Comparison of ENCODE assay signal across 26 cellular contexts in the genomic region with DNA sequence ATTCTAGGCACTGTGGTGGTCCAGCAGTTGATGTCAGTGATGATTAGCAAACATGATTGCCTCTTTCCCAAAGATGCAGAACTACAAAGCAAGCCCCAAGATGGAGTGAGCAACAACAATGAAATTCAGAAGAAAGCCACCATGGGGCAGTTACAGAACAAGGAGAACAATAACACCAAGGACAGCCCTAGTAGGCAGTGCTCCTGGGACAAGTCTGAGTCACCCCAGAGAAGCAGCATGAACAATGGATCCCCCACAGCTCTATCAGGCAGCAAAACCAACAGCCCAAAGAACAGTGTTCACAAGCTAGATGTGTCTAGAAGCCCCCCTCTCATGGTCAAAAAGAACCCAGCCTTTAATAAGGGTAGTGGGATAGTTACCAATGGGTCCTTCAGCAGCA.
DNase-seq lines count a peak whose midpoint lies in the region; TF ChIP-seq lines count a peak whose summit lies in the region.
"Had no signal": no experiment of that assay in that cellular context is flagged by ENCODE, and none has a peak within 500 bp of the region (broad histone marks: within the 10 kb centered on the region; RNA-seq: fewer than 3 reads in every experiment).

No MANE protein-coding gene starts in this region.

- H3K4me1 ChIP-seq in SJSA1 (replicated peaks) = no peaks in the 10 kb centered on the region
- H3K4me1 ChIP-seq in transverse colon = no peaks in the 10 kb centered on the region
- H3K4me1 ChIP-seq in H9 (ENCODE audit: insufficient read depth, low read length) = no peaks in the 10 kb centered on the region
- H3K4me1 ChIP-seq: BLaER1 treated with 17β-estradiol and CSF1 and Interleukin-3, amounts not matched to agents 10 nM and 100 nM had no signal

- no peak overlapping the region for H2AFZ ChIP-seq in H9 (ENCODE audit: low read length)
- H2AFZ ChIP-seq: PC-9 had no signal

- H3K14ac ChIP-seq in H9 (ENCODE audit: insufficient read depth, low read length) = no peak overlapping the region

- H3K4me3 ChIP-seq in SJSA1 = no peak overlapping the region
- no peak overlapping the region for H3K4me3 ChIP-seq in fibroblast of the aortic adventitia (ENCODE audit: low read depth, low read length)
- no peak overlapping the region for H3K4me3 ChIP-seq in transverse colon
- H3K4me3 ChIP-seq: BLaER1 treated with 17β-estradiol and CSF1 and Interleukin-3, amounts not matched to agents 10 nM and 100 nM; K562; PC-9 had no signal

- in situ Hi-C loops in transverse colon (cut with MboI; ENCODE audit: low pct_ligation_motif_present in 1 of 4, low pct_unique_long_range_greater_than_20kb in 1 of 4, low sequenced_read_pairs in 3 of 4) = no loop called here

- no peak overlapping the region for H3K56ac ChIP-seq in H9 (ENCODE audit: insufficient read length, low read depth, low read length)

- no peak overlapping the region for H2BK120ac ChIP-seq in H9 (ENCODE audit: low read depth, low read length, poor library complexity, severe bottlenecking)

- H4K91ac ChIP-seq in H9 (ENCODE audit: insufficient read length, low read depth, low read length) = no peak overlapping the region

- no peak overlapping the region for H2BK12ac ChIP-seq in H9 (ENCODE audit: insufficient read length, low read depth, low read length)

- H3K27me3 Mint-ChIP-seq in IgD-negative memory B cell (no peaks in the 10 kb centered on the region), H9 (ENCODE audit: low read depth) (no peaks in the 10 kb centered on the region; the same call in 1 of the 2 replicates), type B pancreatic cell (no peaks in the 10 kb centered on the region)
- H3K27me3 Mint-ChIP-seq: CD4-positive, alpha-beta T cell had no signal

- H3K9me3 ChIP-seq in SJSA1 (replicated peaks) (no peaks in the 10 kb centered on the region), transverse colon (no peaks in the 10 kb centered on the region), H9 (ENCODE audit: control insufficient read depth, low read depth, low read length) (no peaks in the 10 kb centered on the region)
- H3K9me3 ChIP-seq: BLaER1 treated with 17β-estradiol and CSF1 and Interleukin-3, amounts not matched to agents 10 nM and 100 nM; SK-N-SH had no signal

- no peak overlapping the region for H3K4me2 ChIP-seq in H9 (ENCODE audit: insufficient read depth, insufficient read length, low read length)
- H3K4me2 ChIP-seq: BLaER1 treated with 17β-estradiol and CSF1 and Interleukin-3, amounts not matched to agents 10 nM and 100 nM; PC-9; SK-N-SH had no signal

- no peak overlapping the region for H3K23ac ChIP-seq in H9 (ENCODE audit: insufficient read length, low read depth, low read length)

- H3K4me3 Mint-ChIP-seq in IgD-negative memory B cell (peak overlapping the region in 1 of 4 donors; percentile 12), H9 (no peak overlapping the region), type B pancreatic cell (no peak overlapping the region)
- H3K4me3 Mint-ChIP-seq: CD4-positive, alpha-beta T cell; HFFc6 had no signal

- H3T11ph ChIP-seq in H9 (ENCODE audit: low read length) = no peak overlapping the region

- H4K5ac ChIP-seq in H9 (ENCODE audit: insufficient read length, low read depth, low read length) = no peak overlapping the region

- intact Hi-C loops in transverse colon (cut with DNase I; ENCODE audit: low total_unique reads) = no loop called here

- H3K9me3 Mint-ChIP-seq in IgD-negative memory B cell (no peaks in the 10 kb centered on the region), H9 (no peaks in the 10 kb centered on the region), type B pancreatic cell (no peaks in the 10 kb centered on the region)
- H3K9me3 Mint-ChIP-seq: CD4-positive, alpha-beta T cell; HFFc6 had no signal

- no peak overlapping the region for H3K18ac ChIP-seq in H9 (ENCODE audit: insufficient read length, low read depth, low read length)

- TF ChIP-seq CTCF in fibroblast of the aortic adventitia (IDR thresholded peaks at IDR 0.05; ENCODE audit: insufficient read depth, low read length) = no peak
- TF ChIP-seq CTCF in transverse colon (IDR thresholded peaks at IDR 0.05) = no peak
- TF ChIP-seq CTCF in H9 (conservative IDR thresholded peaks at IDR 0.05) = no peak
- TF ChIP-seq CTCF in type B pancreatic cell (conservative IDR thresholded peaks at IDR 0.05) = no peak

- no peak overlapping the region for H2BK5ac ChIP-seq in H9 (ENCODE audit: insufficient read length, low read length)

- H4K8ac ChIP-seq in H9 (replicated peaks; ENCODE audit: insufficient read length, low read depth, low read length) = no peak overlapping the region

- TF ChIP-seq EP300 in transverse colon (IDR thresholded peaks at IDR 0.05; ENCODE audit: low read depth) = no peak

- no peaks in the 10 kb centered on the region; the same call in 1 of the 2 replicates for H3K79me2 ChIP-seq in H9 (ENCODE audit: insufficient read depth, low read length)

- H2BK20ac ChIP-seq in H9 (ENCODE audit: low read depth, low read length, poor library complexity, severe bottlenecking) = no peak overlapping the region

- no peak overlapping the region for H3K9ac ChIP-seq in H9 (ENCODE audit: extremely low read depth, insufficient read length, low read length)
- H3K9ac ChIP-seq: BLaER1 treated with 17β-estradiol and CSF1 and Interleukin-3, amounts not matched to agents 10 nM and 100 nM; SK-N-SH had no signal

- H3K36me3 ChIP-seq in SJSA1 (no peaks in the 10 kb centered on the region; the same call in 1 of the 2 replicates), transverse colon (peaks cover 0 to 3% (median 0%) of the 10 kb centered on the region in 4 donors)
- H3K36me3 ChIP-seq: BLaER1 treated with 17β-estradiol and CSF1 and Interleukin-3, amounts not matched to agents 10 nM and 100 nM had no signal

- no peak overlapping the region for H2BK15ac ChIP-seq in H9 (ENCODE audit: low read depth, low read length)

- no peaks in the 10 kb centered on the region for H3K79me1 ChIP-seq in H9 (ENCODE audit: insufficient read depth, low read depth, low read length, poor library complexity, severe bottlenecking)

- H3K27me3 ChIP-seq in SJSA1 (replicated peaks) = no peaks in the 10 kb centered on the region
- no peaks in the 10 kb centered on the region for H3K27me3 ChIP-seq in transverse colon
- H3K27me3 ChIP-seq in H9 (ENCODE audit: insufficient read depth, low read length) = no peaks in the 10 kb centered on the region
- H3K27me3 ChIP-seq: BLaER1 treated with 17β-estradiol and CSF1 and Interleukin-3, amounts not matched to agents 10 nM and 100 nM had no signal

- no peaks in the 10 kb centered on the region for H4K20me1 ChIP-seq in H9 (ENCODE audit: control insufficient read depth, insufficient read depth, insufficient read length)
- H4K20me1 ChIP-seq: BLaER1 treated with 17β-estradiol and CSF1 and Interleukin-3, amounts not matched to agents 10 nM and 100 nM had no signal

- H3K4me1 Mint-ChIP-seq in IgD-negative memory B cell = no peaks in the 10 kb centered on the region
- peaks cover 0 to 3% of the 10 kb centered on the region in 2 experiments; a peak in 1 of 4 replicates for H3K4me1 Mint-ChIP-seq in H9
- H3K4me1 Mint-ChIP-seq in type B pancreatic cell (ENCODE audit: unreplicated experiment) = no peaks in the 10 kb centered on the region

- H3K36me3 Mint-ChIP-seq in IgD-negative memory B cell (peaks cover 11% of the 10 kb centered on the region), H9 (ENCODE audit: insufficient read depth in 1 of 3, low read depth in 3 of 3) (no peaks in the 10 kb centered on the region), type B pancreatic cell (peaks cover 4% of the 10 kb centered on the region)

- H3K4ac ChIP-seq in H9 (ENCODE audit: low read depth, low read length) = no peak overlapping the region

- no peaks in the 10 kb centered on the region for H3K23me2 ChIP-seq in H9 (ENCODE audit: insufficient read length, low read depth, low read length, poor library complexity, severe bottlenecking)

- H3K27ac ChIP-seq in SJSA1 (no peak overlapping the region), transverse colon (no peak overlapping the region), H9 (ENCODE audit: insufficient read length, low read depth, low read length) (no peak overlapping the region)
- H3K27ac ChIP-seq: BLaER1 treated with 17β-estradiol and CSF1 and Interleukin-3, amounts not matched to agents 10 nM and 100 nM; HL-60; PC-9 had no signal

- peak overlapping the region in 2 of 3 donors; percentile 18 to 62 for H3K27ac Mint-ChIP-seq in IgD-negative memory B cell
- peak overlapping the region in 1 of 3 experiments; percentile 66; a peak in 2 of 7 replicates for H3K27ac Mint-ChIP-seq in H9
- no peak overlapping the region for H3K27ac Mint-ChIP-seq in type B pancreatic cell
- H3K27ac Mint-ChIP-seq: CD4-positive, alpha-beta T cell; HFFc6 had no signal

- TF ChIP-seq POLR2A in transverse colon (IDR thresholded peaks at IDR 0.05) = no peak

- no peak overlapping the region for H2AK5ac ChIP-seq in H9 (ENCODE audit: insufficient read length, low read length)

- DNase-seq in SJSA1 (ENCODE audit: low read depth in 1 of 2, low spot score in 2 of 2) = peak; percentile 21 to 50
- DNase-seq in fibroblast of the aortic adventitia (ENCODE audit: low read depth) = peak; percentile 18
- no peak for DNase-seq in transverse colon
- no peak for DNase-seq in H9
- DNase-seq in SIG-M5 (lab: John Stamatoyannopoulos, UW) = no peak
- DNase-seq in type B pancreatic cell (ENCODE audit: extremely low spot score, unreplicated experiment) = no peak
- DNase-seq: AML-193; CD4-positive, alpha-beta T cell; DMS53; H7; HFFc6; MM.1S; NCI-H1048; NCI-H1417; NCI-H1694; NCI-H2029 treated with DMSO at 0.1 percent for 48 hours; NCI-H2227 treated with DMSO at 0.1 percent for 48 hours; NCI-H526 treated with DMSO at 0.1 percent for 48 hours; PC-9; SHP77 treated with DMSO at 0.1 percent for 48 hours; SK-N-SH; SW 1271 had no signal

Comparison
In these comparisons a context has a peak if more than half of its experiments do, and no peak if none do; other contexts are left out.
1. DNase-seq: peak in SJSA1 (2 of 2) and fibroblast of the aortic adventitia (single experiment); none in transverse colon (single experiment), H9 (single experiment), SIG-M5 (single experiment) and type B pancreatic cell (single experiment).